ENCODE assay signal across 23 cellular contexts in genomic region chr10:129946868-129947267, GRCh38. TPM values are rescaled to one million over a fixed set of nuclear protein-coding genes. Genes with fewer than 3 reads are reported as not detected.
DNase-seq lines count a peak whose midpoint lies in the region; ATAC-seq and TF ChIP-seq lines count a peak whose summit lies in the region.
"Had no signal": no experiment of that assay in that cellular context is flagged by ENCODE, and none has a peak within 500 bp of the region (broad histone marks: within the 10 kb centered on the region; RNA-seq: fewer than 3 reads in every experiment).

No MANE protein-coding gene starts in this region.

- ATAC-seq in right cardiac atrium = no peak
- ATAC-seq in psoas muscle = peak in 3 of 4 donors; percentile 22 to 40 (median 26)
- no peak for ATAC-seq in GM19035 (IDR thresholded peaks at IDR 0.05; ENCODE audit: unreplicated experiment)
- ATAC-seq in GM19397 (IDR thresholded peaks at IDR 0.05; ENCODE audit: unreplicated experiment) = no peak
- ATAC-seq in HG02885 (IDR thresholded peaks at IDR 0.05; ENCODE audit: poor library complexity, unreplicated experiment) = no peak
- ATAC-seq: body of pancreas had no signal

- no peak for TF ChIP-seq CTCF in esophagus muscularis mucosa (IDR thresholded peaks at IDR 0.05)
- TF ChIP-seq CTCF in psoas muscle (IDR thresholded peaks at IDR 0.05) = no peak
- no peak for TF ChIP-seq CTCF in tibial artery (IDR thresholded peaks at IDR 0.05)

- intact Hi-C loops in esophagus muscularis mucosa (cut with DNase I) = no loop called here
- intact Hi-C loops in right cardiac atrium (cut with DNase I) = loop anchor here in 2 of 4 donors (5.0 to 10.0 kb wide), 2 partner anchors 52 to 55 kb away; no protein-coding TSS in a partner anchor
- intact Hi-C loops in psoas muscle (cut with DNase I) = no loop called here
- intact Hi-C loops in tibial artery (cut with DNase I; ENCODE audit: low total_unique reads) = no loop called here

- 72% methylated on average over 10 of the region's 14 CpGs for WGBS in esophagus muscularis mucosa
- WGBS in right cardiac atrium = 45% methylated on average over 14 of the region's 14 CpGs
- WGBS in psoas muscle, 3 donors = 22 to 48% (median 27%) methylated on average over 14 of the region's 14 CpGs

- no peaks in the 10 kb centered on the region for H3K36me3 ChIP-seq in esophagus muscularis mucosa
- no peaks in the 10 kb centered on the region for H3K36me3 ChIP-seq in psoas muscle (ENCODE audit: insufficient read depth in 1 of 2, low read depth in 1 of 2)
- no peaks in the 10 kb centered on the region for H3K36me3 ChIP-seq in tibial artery
- H3K36me3 ChIP-seq: SJSA1 had no signal

- DNase-seq in esophagus muscularis mucosa (ENCODE audit: extremely low spot score) (no peak), right cardiac atrium (peak in 1 of 3 donors; percentile 44), psoas muscle (no peak), tibial artery (peak in 1 of 2 donors; percentile 62)
- DNase-seq: activated CD4-positive, alpha-beta T cell treated with anti-CD3 and anti-CD28 coated beads, Interleukin-2, amount 50 U/mL, for 48 hours; activated CD8-positive, alpha-beta memory T cell treated with anti-CD3 and anti-CD28 coated beads, Interleukin-2, amount 50 U/mL, for 4 hours; body of pancreas; CD4-positive, CD25-positive, alpha-beta regulatory T cell; effector CD8-positive, alpha-beta T cell; erythroblast; H7; NCI-H187; NCI-H524 treated with DMSO at 0.1 percent for 48 hours; occipital lobe; stimulated activated CD8-positive, alpha-beta memory T cell treated with anti-CD3 and anti-CD28 coated beads, Interleukin-4, amount 100 ng/mL, for 48 hours; T-helper 1 cell had no signal

- H3K9me3 ChIP-seq in esophagus muscularis mucosa = no peaks in the 10 kb centered on the region
- H3K9me3 ChIP-seq in right cardiac atrium (ENCODE audit: control insufficient read depth, low read length) = no peaks in the 10 kb centered on the region
- H3K9me3 ChIP-seq in psoas muscle = no peaks in the 10 kb centered on the region
- H3K9me3 ChIP-seq in tibial artery = no peaks in the 10 kb centered on the region
- H3K9me3 ChIP-seq: body of pancreas, SJSA1 had no signal

- H3K27ac ChIP-seq in esophagus muscularis mucosa (replicated peaks in 1 of 4) = peak overlapping the region; percentile 50 to 72 (median 60)
- H3K27ac ChIP-seq in right cardiac atrium (ENCODE audit: low read length) = peak overlapping the region; percentile 88
- H3K27ac ChIP-seq in psoas muscle = peak overlapping the region; percentile 85
- peak overlapping the region; percentile 64 to 80 for H3K27ac ChIP-seq in tibial artery
- H3K27ac ChIP-seq: SJSA1 had no signal

- H3K27me3 ChIP-seq in esophagus muscularis mucosa (peaks cover 0 to 50% (median 2%) of the 10 kb centered on the region in 4 donors), right cardiac atrium (ENCODE audit: control insufficient read depth, insufficient read depth) (no peaks in the 10 kb centered on the region), psoas muscle (ENCODE audit: insufficient read depth in 3 of 3, low read length in 2 of 3) (no peaks in the 10 kb centered on the region), tibial artery (peaks cover 0 to 3% of the 10 kb centered on the region in 2 donors)
- H3K27me3 ChIP-seq: SJSA1 had no signal

- TF ChIP-seq EP300 in esophagus muscularis mucosa (IDR thresholded peaks at IDR 0.05) = no peak

- TF ChIP-seq POLR2A in esophagus muscularis mucosa (IDR thresholded peaks at IDR 0.05; ENCODE audit: low read depth) = no peak

- H3K4me3 ChIP-seq in esophagus muscularis mucosa = no peak overlapping the region
- no peak overlapping the region for H3K4me3 ChIP-seq in right cardiac atrium (ENCODE audit: low read length)
- peak overlapping the region; percentile 49 for H3K4me3 ChIP-seq in psoas muscle
- H3K4me3 ChIP-seq in tibial artery = no peak overlapping the region
- H3K4me3 ChIP-seq: body of pancreas, lung, SJSA1 had no signal

- peaks cover 17 to 55% (median 26%) of the 10 kb centered on the region in 4 donors for H3K4me1 ChIP-seq in esophagus muscularis mucosa
- H3K4me1 ChIP-seq in right cardiac atrium (ENCODE audit: control insufficient read depth, insufficient read depth, low read length) = peaks cover 15% of the 10 kb centered on the region
- H3K4me1 ChIP-seq in psoas muscle = peaks cover 77% of the 10 kb centered on the region
- peaks cover 0 to 26% (median 8%) of the 10 kb centered on the region in 4 donors for H3K4me1 ChIP-seq in tibial artery
- H3K4me1 ChIP-seq: SJSA1 had no signal

RNA-seq across cellular contexts. Expression of gene EBF3, which starts 17.2 kb away (rescaled TPM):
- total RNA-seq in esophagus muscularis mucosa = 1 to 10 TPM; 2.9 to 7.3 (median 5.2) TPM
- 1 to 10 TPM; 4.4 to 9.7 (median 7.7) TPM for total RNA-seq in right cardiac atrium
- 8.5 TPM for polyA plus RNA-seq in right cardiac atrium
- 1 to 10 TPM; 4.5 to 8.5 (median 5.9) TPM for total RNA-seq in psoas muscle
- polyA plus RNA-seq in psoas muscle = 10 to 100 TPM in 1 of 3 donors, 1 to 10 TPM in 2; 3.2 to 10.1 (median 3.4) TPM
- total RNA-seq: activated T-helper 2 cell treated with anti-CD3 and anti-CD28 coated beads, Interferon-gamma antibody, Interleukin-2, Interleukin-4, amounts not matched to agents 10 μg/mL and 5 μg/mL and 100 μg/mL, durations not matched to agents 14 hours and 24 hours and 36 hours; CD4-positive, CD25-positive, alpha-beta regulatory T cell; SJSA1 had no signal
- polyA plus RNA-seq: CD4-positive, CD25-positive, alpha-beta regulatory T cell; keratinocyte had no signal

Comparison
In these comparisons a context has a peak if more than half of its experiments do, and no peak if none do; other contexts are left out.
1. ATAC-seq: peak in psoas muscle (3 of 4); none in right cardiac atrium (0 of 2), GM19035 (single experiment), GM19397 (single experiment) and HG02885 (single experiment).
2. Peak in every context shown above with its lines, with median percentiles within 50 percentile points of each other: H3K27ac ChIP-seq.